9 cellular contexts compared by ENCODE assay signal in genomic region chr5:96537386-96537785, GRCh38.
DNase-seq lines count a peak whose midpoint lies in the region; ATAC-seq and TF ChIP-seq lines count a peak whose summit lies in the region.
"Had no signal": no experiment of that assay in that cellular context is flagged by ENCODE, and none has a peak within 500 bp of the region (broad histone marks: within the 10 kb centered on the region; RNA-seq: fewer than 3 reads in every experiment).

No MANE protein-coding gene starts in this region.

- no peak overlapping the region for H3K4me2 ChIP-seq in fibroblast of lung (ENCODE audit: extremely low read depth, insufficient read depth, low read length)

- H3K9me3 ChIP-seq in A673 (ENCODE audit: low read depth, low read length, poor library complexity, severe bottlenecking) (no peaks in the 10 kb centered on the region), fibroblast of lung (ENCODE audit: control insufficient read depth, insufficient read depth, low read depth, low read length) (no peaks in the 10 kb centered on the region), adrenal gland (replicated peaks in 1 of 3) (no peaks in the 10 kb centered on the region)

- H4K20me1 ChIP-seq in fibroblast of lung (ENCODE audit: control insufficient read depth, extremely low read depth, insufficient read depth, low read length): no peaks in the 10 kb centered on the region

- no peaks in the 10 kb centered on the region for H3K27me3 ChIP-seq in A673 (replicated peaks; ENCODE audit: insufficient read depth, low read depth, low read length, poor library complexity)
- H3K27me3 ChIP-seq in fibroblast of lung (ENCODE audit: control insufficient read depth, insufficient read depth, low read length): no peaks in the 10 kb centered on the region
- H3K27me3 ChIP-seq in adrenal gland: no peaks in the 10 kb centered on the region

- no peaks in the 10 kb centered on the region for H3K36me3 ChIP-seq in A673 (ENCODE audit: insufficient read depth, low read length, poor library complexity, severe bottlenecking)
- no peaks in the 10 kb centered on the region for H3K36me3 ChIP-seq in fibroblast of lung (ENCODE audit: control insufficient read depth, insufficient read depth, low read length)
- no peaks in the 10 kb centered on the region for H3K36me3 ChIP-seq in adrenal gland (replicated peaks in 1 of 2)

- ATAC-seq in GM18519 (IDR thresholded peaks at IDR 0.05; ENCODE audit: low FRiP score, unreplicated experiment) (peak; percentile 56), SK-N-SH treated with all-trans-retinoic acid at 6 μM for 48 hours (peak; percentile 85), HG03457 (IDR thresholded peaks at IDR 0.05; ENCODE audit: unreplicated experiment) (no peak), GM18505 (IDR thresholded peaks at IDR 0.05; ENCODE audit: unreplicated experiment) (no peak)

- no peak overlapping the region for H3K4me3 ChIP-seq in A673 (ENCODE audit: low read depth, low read length, poor library complexity, severe bottlenecking)
- no peak overlapping the region for H3K4me3 ChIP-seq in fibroblast of lung (replicated peaks in 1 of 4; ENCODE audit: control extremely low read depth in 1 of 4, insufficient read depth in 1 of 4, low read depth in 3 of 4, low read length in 4 of 4)
- H3K4me3 ChIP-seq in adrenal gland: no peak overlapping the region

- H3K27ac ChIP-seq in A673 (ENCODE audit: low read depth, low read length, poor library complexity, severe bottlenecking) (no peak overlapping the region), fibroblast of lung (ENCODE audit: insufficient read depth, low read length) (peak overlapping the region; percentile 29), adrenal gland (peak overlapping the region in 2 of 5 donors; percentile 46 to 53)

- TF ChIP-seq CTCF in A673 (conservative IDR thresholded peaks at IDR 0.05; ENCODE audit: low read depth, low read length) (no peak), fibroblast of lung (conservative IDR thresholded peaks at IDR 0.05 in 1 of 2, IDR thresholded peaks at IDR 0.05 in 1 of 2; ENCODE audit: low read depth in 1 of 2, low read length in 2 of 2) (no peak), adrenal gland (IDR thresholded peaks at IDR 0.05) (no peak)

- no TSS peak for BruUV-seq in A673 (replicated peaks; lab: Mats Ljungman, UMichigan)

- 47 to 64% (median 59%) methylated on average over 3 of the region's 3 CpGs for WGBS in adrenal gland, 4 donors

- H3K9ac ChIP-seq in fibroblast of lung (ENCODE audit: insufficient read depth, low read length): no peak overlapping the region

- intact Hi-C loops in A673 (cut with micrococcal nuclease; ENCODE audit: unreplicated experiment): no loop called here
- intact Hi-C loops in adrenal gland (cut with DNase I): no loop called here

- POLR2A ChIA-PET in A673 (lab: Charles Lee; ENCODE audit: low non-redundant PET): interaction anchor here (0.8 kb wide), 1 partner anchor 49 kb away, joined by 7 read pairs; no protein-coding TSS in a partner anchor

- CTCF ChIA-PET in A673 (lab: Charles Lee): no interaction called here

- peak; percentile 71 for DNase-seq in A673 (ENCODE audit: low spot score)
- peak; percentile 69 to 89 for DNase-seq in fibroblast of lung (ENCODE audit: low read depth in 2 of 2)
- DNase-seq in adrenal gland: no peak
- no peak for DNase-seq in SW480 (ENCODE audit: low spot score)
- DNase-seq: GDM1 had no signal

- no peaks in the 10 kb centered on the region for H3K79me2 ChIP-seq in fibroblast of lung (ENCODE audit: control insufficient read depth, insufficient read depth, low read length)

- H2AFZ ChIP-seq in fibroblast of lung (ENCODE audit: low read length): peak overlapping the region; percentile 10

- H3K4me1 ChIP-seq in A673 (ENCODE audit: insufficient read depth, low read length, poor library complexity, severe bottlenecking): peaks cover 10% of the 10 kb centered on the region
- H3K4me1 ChIP-seq in fibroblast of lung (ENCODE audit: control insufficient read depth, extremely low read depth, insufficient read depth, low read length): peaks cover 3% of the 10 kb centered on the region
- H3K4me1 ChIP-seq in adrenal gland (replicated peaks in 1 of 2): peaks cover 0 to 5% of the 10 kb centered on the region in 2 donors

- no peak for TF ChIP-seq POLR2A in adrenal gland (IDR thresholded peaks at IDR 0.05)
- TF ChIP-seq POLR2A in GM18505 (IDR thresholded peaks at IDR 0.05; ENCODE audit: borderline replicate concordance, extremely low read depth, insufficient read depth, insufficient read length): no peak

TF ChIP-seq in SK-N-SH treated with all-trans-retinoic acid at 6 μM for 48 hours, 23 proteins besides CTCF, POLR2A, EP300 and RAD21:
- TF ChIP-seq ZFP30 (CRISPR knock-in tag; IDR thresholded peaks at IDR 0.05): no peak
- no peak for TF ChIP-seq OSR1 (CRISPR knock-in tag; IDR thresholded peaks at IDR 0.05)
- no peak for TF ChIP-seq TOX (CRISPR knock-in tag; IDR thresholded peaks at IDR 0.05; ENCODE audit: borderline replicate concordance)

Comparison
In these comparisons a context has a peak if more than half of its experiments do, and no peak if none do; other contexts are left out.
1. DNase-seq: peak in A673 (single experiment) and fibroblast of lung (2 of 2); none in adrenal gland (0 of 7) and SW480 (single experiment).
2. ATAC-seq: peak in GM18519 (single experiment) and SK-N-SH treated with all-trans-retinoic acid at 6 μM for 48 hours (single experiment); none in HG03457 (single experiment) and GM18505 (single experiment).